ENCODE assay signal across 25 cellular contexts in genomic region chr13:47147784-47148062, GRCh38.
"Had no signal": no experiment of that assay in that cellular context is flagged by ENCODE, and none has a peak within 500 bp of the region (broad histone marks: within the 10 kb centered on the region; RNA-seq: fewer than 3 reads in every experiment).

No MANE protein-coding gene starts in this region.

- ATAC-seq: left lobe of liver; naive thymus-derived CD8-positive, alpha-beta T cell; right cardiac atrium; sciatic nerve; stimulated activated effector memory CD8-positive, alpha-beta T cell treated with anti-CD3 and anti-CD28 coated beads, Interleukin-12 subunit alpha, Interleukin-12 subunit beta, amount 100 ng/mL, for 72 hours; upper lobe of right lung had no signal

- H3K4me1 ChIP-seq: lower lobe of right lung, prostate gland, spleen, suprapubic skin, tibial artery, upper lobe of right lung had no signal

- H3K27ac ChIP-seq: lower lobe of right lung, pancreas, prostate gland, skin epidermis, spleen, suprapubic skin, thoracic aorta, tibial artery, upper lobe of right lung had no signal

- H3K36me3 ChIP-seq: lower lobe of right lung, pancreas, prostate gland, spleen, suprapubic skin, thoracic aorta, tibial artery, upper lobe of right lung had no signal

- H3K27me3 ChIP-seq: pancreas, spleen, suprapubic skin, tibial artery, upper lobe of right lung had no signal

- FAIRE-seq: pancreas, urothelium cell line had no signal

- DNase-seq: hypothalamus; immature natural killer cell; islet precursor cell; lower lobe of right lung; mammary epithelial cell; naive thymus-derived CD8-positive, alpha-beta T cell; nucleus accumbens; pancreas; posterior cingulate gyrus; retina; right cardiac atrium; spleen; stimulated activated CD4-positive, alpha-beta T cell treated with anti-CD3 and anti-CD28 coated beads, Interleukin-4, amount 100 ng/mL, for 24 hours; stimulated activated naive CD4-positive, alpha-beta T cell; tibial artery; trophoblast cell; upper lobe of right lung had no signal

- H3K4me3 ChIP-seq: lower lobe of right lung, pancreas, prostate gland, skin epidermis, spleen, suprapubic skin, thoracic aorta, tibial artery, upper lobe of right lung had no signal

- H3K9me3 ChIP-seq: lower lobe of right lung, pancreas, prostate gland, spleen, suprapubic skin, thoracic aorta, tibial artery, upper lobe of right lung had no signal
